ENCODE assay signal across 29 cellular contexts in the genomic region with DNA sequence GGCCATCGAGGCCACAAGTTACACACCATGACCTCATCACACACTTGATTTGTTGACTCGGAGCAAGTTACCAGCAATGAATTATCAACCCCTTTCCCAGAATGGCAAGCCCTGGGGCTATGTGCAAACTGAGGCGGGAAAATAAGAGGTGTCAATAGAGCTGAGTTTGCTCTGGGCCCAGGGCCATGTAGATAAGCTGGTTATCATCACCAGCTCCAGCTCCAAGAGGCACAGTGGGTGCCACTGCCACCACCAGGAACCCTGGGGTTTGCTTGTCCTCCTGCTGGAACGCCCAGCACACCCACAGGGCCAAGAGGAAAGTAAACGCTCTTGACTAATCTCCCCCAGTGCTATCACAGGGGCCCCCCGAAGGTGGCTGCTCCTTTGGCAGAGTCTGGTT. TPM values are rescaled to one million over a fixed set of nuclear protein-coding genes. Genes with fewer than 3 reads are reported as not detected.
DNase-seq lines count a peak whose midpoint lies in the region; ATAC-seq, FAIRE-seq and TF ChIP-seq lines count a peak whose summit lies in the region.
"Had no signal": no experiment of that assay in that cellular context is flagged by ENCODE, and none has a peak within 500 bp of the region (broad histone marks: within the 10 kb centered on the region; RNA-seq: fewer than 3 reads in every experiment).

No MANE protein-coding gene starts in this region.

- no peaks in the 10 kb centered on the region for H3K27me3 Mint-ChIP-seq in stimulated activated memory B cell treated with anti-CD40 and anti-IgM and Interleukin-4, amounts not matched to agents 10 μg/mL and 1 μg/mL and 100 μg/mL, for 72 hours

- H3K27ac Mint-ChIP-seq in stimulated activated memory B cell treated with anti-CD40 and anti-IgM and Interleukin-4, amounts not matched to agents 10 μg/mL and 1 μg/mL and 100 μg/mL, for 72 hours, result no peak overlapping the region
- H3K27ac Mint-ChIP-seq: H9, HFFc6, IgD-negative memory B cell had no signal

- DNase-seq in NCI-H2081 (lab: John Stamatoyannopoulos, UW) (peak; percentile 17 to 43), NCI-H2081 treated with DMSO at 0.1 percent for 48 hours (lab: John Stamatoyannopoulos, UW) (no peak), HUDEP-2 (lab: John Stamatoyannopoulos, UW; ENCODE audit: unreplicated experiment in 76 of 76) (peak in 70 of 76 experiments; percentile 7 to 87 (median 62)), body of pancreas (peak; percentile 43 to 68 (median 64)), pancreas (peak in 4 of 6 donors; percentile 57 to 81 (median 63)), NOMO-1 treated with DMSO at 0.1 percent for 48 hours (lab: John Stamatoyannopoulos, UW; ENCODE audit: unreplicated experiment) (no peak), omental fat pad (ENCODE audit: low spot score) (no peak)
- DNase-seq: 8988T; ACHN; BE2C; Calu3; CD8-positive, alpha-beta memory T cell; GF-D8; H9; NCI-H1048; NCI-H1436; NCI-H1930; NCI-H774; PC-9; Right ventricle myocardium superior; RPMI8226 had no signal

- WGBS in body of pancreas, 2 donors, result 29 to 46% methylated on average over 5 to 6 of the region's 6 CpGs
- WGBS in pancreas, 2 donors, result 35 to 38% methylated on average over 6 of the region's 6 CpGs

- H3K36me3 Mint-ChIP-seq in stimulated activated memory B cell treated with anti-CD40 and anti-IgM and Interleukin-4, amounts not matched to agents 10 μg/mL and 1 μg/mL and 100 μg/mL, for 72 hours, result no peaks in the 10 kb centered on the region
- H3K36me3 Mint-ChIP-seq: CD8-positive, alpha-beta memory T cell; IgD-negative memory B cell had no signal

- intact Hi-C loops in body of pancreas (cut with DNase I) (no loop called here), pancreas (cut with DNase I) (no loop called here)

- H3K4me1 ChIP-seq in body of pancreas (peaks cover 22% of the 10 kb centered on the region), pancreas (peaks cover 0 to 18% (median 0%) of the 10 kb centered on the region in 3 donors)
- H3K4me1 ChIP-seq: BE2C, SJSA1 had no signal

- FAIRE-seq in pancreas (lab: Jason Lieb, UNC), result no peak
- FAIRE-seq: GM12892 had no signal

- no peaks in the 10 kb centered on the region for H3K27me3 ChIP-seq in body of pancreas
- H3K27me3 ChIP-seq in pancreas, result no peaks in the 10 kb centered on the region

- H3K4me3 ChIP-seq in body of pancreas (no peak overlapping the region), pancreas (no peak overlapping the region)
- H3K4me3 ChIP-seq: GM23248, PC-9, SJSA1 had no signal

- H3K9me3 ChIP-seq in body of pancreas (no peaks in the 10 kb centered on the region), pancreas (no peaks in the 10 kb centered on the region)
- H3K9me3 ChIP-seq: BE2C, SJSA1 had no signal

- H3K27ac ChIP-seq in body of pancreas, result peak overlapping the region in 1 of 4 donors; percentile 36
- H3K27ac ChIP-seq in pancreas, result peak overlapping the region in 2 of 4 donors; percentile 53 to 74
- H3K27ac ChIP-seq: GM23248, KMS-11, PC-9, SJSA1 had no signal

- no peak overlapping the region for H3K4me3 Mint-ChIP-seq in stimulated activated memory B cell treated with anti-CD40 and anti-IgM and Interleukin-4, amounts not matched to agents 10 μg/mL and 1 μg/mL and 100 μg/mL, for 72 hours
- H3K4me3 Mint-ChIP-seq: CD14-positive monocyte; CD8-positive, alpha-beta memory T cell; H9; HFFc6; IgD-negative memory B cell had no signal

- H3K4me1 Mint-ChIP-seq in stimulated activated memory B cell treated with anti-CD40 and anti-IgM and Interleukin-4, amounts not matched to agents 10 μg/mL and 1 μg/mL and 100 μg/mL, for 72 hours, result peaks cover 14% of the 10 kb centered on the region
- H3K4me1 Mint-ChIP-seq: H9 had no signal

- TF ChIP-seq CTCF in body of pancreas (IDR thresholded peaks at IDR 0.05), result no peak
- TF ChIP-seq CTCF in pancreas (IDR thresholded peaks at IDR 0.05), result no peak
- no peak for TF ChIP-seq CTCF in omental fat pad (IDR thresholded peaks at IDR 0.05)

- ATAC-seq in body of pancreas, result peak; percentile 87
- peak; percentile 61 to 92 (median 90) for ATAC-seq in pancreas
- no peak for ATAC-seq in stimulated activated memory B cell treated with anti-CD40 and anti-IgM and Interleukin-4, amounts not matched to agents 10 μg/mL and 1 μg/mL and 100 μg/mL, for 72 hours
- ATAC-seq in omental fat pad (ENCODE audit: low FRiP score), result no peak

- no peak for TF ChIP-seq POLR2A in body of pancreas (IDR thresholded peaks at IDR 0.05)

- H3K36me3 ChIP-seq in body of pancreas (replicated peaks in 1 of 2; ENCODE audit: insufficient read depth in 1 of 2, low read depth in 2 of 2), result no peaks in the 10 kb centered on the region
- H3K36me3 ChIP-seq in pancreas, result no peaks in the 10 kb centered on the region
- H3K36me3 ChIP-seq: BE2C, SJSA1 had no signal

- peaks cover 3% of the 10 kb centered on the region for H3K9me3 Mint-ChIP-seq in stimulated activated memory B cell treated with anti-CD40 and anti-IgM and Interleukin-4, amounts not matched to agents 10 μg/mL and 1 μg/mL and 100 μg/mL, for 72 hours
- H3K9me3 Mint-ChIP-seq: HFFc6, IgD-negative memory B cell had no signal

RNA-seq across cellular contexts. Expression of gene VPS37C, which starts 13.0 kb away (rescaled TPM):
- total RNA-seq in body of pancreas (10 to 100 TPM; 13.2 to 21.1 TPM), pancreas (10 to 100 TPM; 12.1 to 25.7 (median 17.5) TPM), omental fat pad (10 to 100 TPM in 3 of 4 donors, 1 to 10 TPM in 1; 9.3 to 17.5 (median 12.6) TPM)
- 10 to 100 TPM; 15.0 to 16.3 TPM for polyA plus RNA-seq in pancreas

RNA-seq across cellular contexts. Expression of gene PGA3, which starts 29.0 kb away (rescaled TPM):
- 10 to 100 TPM in 1 of 2 donors, not detected in 1; 26.4 TPM for total RNA-seq in body of pancreas
- under 1 TPM in 2 of 6 donors, not detected in 4; 0.08 to 0.13 TPM for total RNA-seq in pancreas
- polyA plus RNA-seq in pancreas, result 1 to 10 TPM in 1 of 2 donors, under 1 TPM in 1; 0.34 to 7.4 TPM
- total RNA-seq in omental fat pad, result 10 to 100 TPM in 2 of 4 donors, 1 to 10 TPM in 2; 2.5 to 96.7 (median 7.6) TPM
- total RNA-seq: Calu3; CD8-positive, alpha-beta memory T cell; GM23248; H9; PC-9; Right ventricle myocardium superior; SJSA1 had no signal
- polyA plus RNA-seq: CD8-positive, alpha-beta memory T cell; GM23248; IgD-negative memory B cell had no signal

RNA-seq across cellular contexts. Expression of gene PGA4, which starts 47.9 kb away (rescaled TPM):
- total RNA-seq in body of pancreas, result 100 to 1,000 TPM in 1 of 2 donors, not detected in 1; 120 TPM
- 1 to 10 TPM in 4 of 6 donors, under 1 TPM in 1, not detected in 1; 0.16 to 2.9 (median 2.2) TPM for total RNA-seq in pancreas
- 1 to 10 TPM in 1 of 2 donors, under 1 TPM in 1; 0.95 to 4.6 TPM for polyA plus RNA-seq in pancreas
- 10 to 100 TPM in 2 of 4 donors, 1 to 10 TPM in 2; 2.9 to 94.5 (median 13.5) TPM for total RNA-seq in omental fat pad
- total RNA-seq: Calu3; CD8-positive, alpha-beta memory T cell; GM23248; H9; HFFc6; PC-9; SJSA1 had no signal
- polyA plus RNA-seq: CD8-positive, alpha-beta memory T cell; IgD-negative memory B cell had no signal

Comparison
In these comparisons a context has a peak if more than half of its experiments do, and no peak if none do; other contexts are left out.
1. DNase-seq: peak in NCI-H2081 (2 of 2), HUDEP-2 (70 of 76), body of pancreas (4 of 4) and pancreas (4 of 6); none in NCI-H2081 treated with DMSO at 0.1 percent for 48 hours (single experiment), NOMO-1 treated with DMSO at 0.1 percent for 48 hours (single experiment) and omental fat pad (single experiment).
2. ATAC-seq: peak in body of pancreas (single experiment) and pancreas (4 of 4); none in stimulated activated memory B cell treated with anti-CD40 and anti-IgM and Interleukin-4, amounts not matched to agents 10 μg/mL and 1 μg/mL and 100 μg/mL, for 72 hours (single experiment) and omental fat pad (single experiment).